ENCODE assay signal across 17 cellular contexts in genomic region chr11:16153951-16154350, GRCh38.
"Had no signal": no experiment of that assay in that cellular context is flagged by ENCODE, and none has a peak within 500 bp of the region (broad histone marks: within the 10 kb centered on the region; RNA-seq: fewer than 3 reads in every experiment).

No MANE protein-coding gene starts in this region.

- H3K4me1 ChIP-seq: suprapubic skin had no signal

- H3K36me3 ChIP-seq: cardiac muscle cell, suprapubic skin, transverse colon had no signal

- ATAC-seq: activated naive CD4-positive, alpha-beta T cell treated with anti-CD3 and anti-CD28 coated beads, Interleukin-2, amount 50 U/mL, for 72 hours; naive thymus-derived CD8-positive, alpha-beta T cell; psoas muscle; right cardiac atrium; stimulated activated naive CD8-positive, alpha-beta T cell treated with anti-CD3 and anti-CD28 coated beads, Interleukin-15, amount 100 ng/mL, for 72 hours had no signal

- H3K9me3 ChIP-seq: psoas muscle, suprapubic skin, transverse colon had no signal

- H3K4me3 ChIP-seq: cardiac muscle cell, psoas muscle, suprapubic skin, transverse colon had no signal

- H3K27me3 ChIP-seq: cardiac muscle cell, suprapubic skin, transverse colon had no signal

- DNase-seq: activated CD4-positive, alpha-beta T cell treated with anti-CD3 and anti-CD28 coated beads, Interleukin-2, amount 50 U/mL, for 4 hours; activated gamma-delta T cell; dermis blood vessel endothelial cell; effector memory CD4-positive, alpha-beta T cell; naive thymus-derived CD8-positive, alpha-beta T cell; psoas muscle; right cardiac atrium; small intestine; stimulated activated CD4-positive, alpha-beta T cell treated with anti-CD3 and anti-CD28 coated beads, Interleukin-15, amount 100 ng/mL, for 24 hours; stimulated activated CD4-positive, alpha-beta T cell treated with anti-CD3 and anti-CD28 coated beads, Interleukin-4, amount 100 ng/mL, for 1 hour; stimulated activated naive CD8-positive, alpha-beta T cell treated with anti-CD3 and anti-CD28 coated beads, Interleukin-15, amount 100 ng/mL, for 72 hours; transverse colon had no signal

- H3K27ac ChIP-seq: cardiac muscle cell, psoas muscle, suprapubic skin, transverse colon had no signal

- FAIRE-seq: endothelial cell of umbilical vein, small intestine, TTC549 had no signal
